ENCODE assay signal across 1 cellular context in the genomic region with DNA sequence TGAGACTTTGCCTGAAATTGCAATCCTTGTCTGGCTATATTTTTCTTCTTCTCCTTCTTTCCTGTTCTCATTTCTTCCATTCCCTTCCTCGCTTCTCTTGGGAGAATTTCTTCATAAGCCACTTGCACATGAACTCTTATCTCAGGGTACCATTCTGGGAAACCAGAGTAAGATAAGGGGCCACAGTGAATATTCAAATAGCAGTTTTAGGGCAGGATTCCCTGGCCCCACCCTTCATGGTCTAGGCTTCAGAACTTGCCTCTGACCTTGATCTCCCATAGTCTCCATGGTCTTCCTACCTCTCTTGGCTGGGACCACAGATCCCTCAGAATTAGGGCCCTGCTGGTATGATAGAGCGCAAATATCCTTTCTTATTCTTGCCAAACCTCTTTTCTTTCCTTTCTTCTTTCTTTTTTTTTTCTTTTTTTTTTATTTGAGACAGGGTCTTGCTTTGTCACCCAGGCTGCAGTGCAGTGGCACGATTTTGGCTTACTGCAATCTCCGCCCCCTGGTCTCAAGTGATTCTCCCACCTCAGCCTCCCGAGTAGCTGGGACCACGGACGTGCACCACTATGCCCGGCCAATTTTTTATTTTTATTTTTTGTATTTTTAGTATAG.
TF ChIP-seq lines count a peak whose summit lies in the region.

No MANE protein-coding gene starts in this region.

TF ChIP-seq in K562, 482 proteins besides CTCF, POLR2A, EP300 and RAD21 (continued from another document and continues in another):
- TF ChIP-seq ELK3 (CRISPR knock-in tag; IDR thresholded peaks at IDR 0.05) (no peak), BMI1 (IDR thresholded peaks at IDR 0.05; ENCODE audit: low read length) (no peak), ZBTB7A (IDR thresholded peaks at IDR 0.05; ENCODE audit: borderline replicate concordance, control insufficient read depth, low read depth, low read length) (no peak), CHD2 (IDR thresholded peaks at IDR 0.05; ENCODE audit: low read depth, low read length) (no peak), ZKSCAN3 (CRISPR knock-in tag; IDR thresholded peaks at IDR 0.05) (no peak), EGR1 (conservative IDR thresholded peaks at IDR 0.05) (no peak), CEBPZ (IDR thresholded peaks at IDR 0.05; ENCODE audit: borderline replicate concordance, low read depth, low read length) (no peak), ZNF316 (IDR thresholded peaks at IDR 0.05) (no peak), SNAPC5 (CRISPR knock-in tag; IDR thresholded peaks at IDR 0.05) (no peak), ATF7 (IDR thresholded peaks at IDR 0.05) (0 out of 2 replicates have a peak, but pooled peaks have one; percentile 27), POLR2G (IDR thresholded peaks at IDR 0.05; ENCODE audit: low read depth, low read length) (no peak), DIDO1 (tag; IDR thresholded peaks at IDR 0.05; ENCODE audit: low read depth) (no peak), HNRNPH1 (optimal IDR thresholded peaks at IDR 0.05; ENCODE audit: low read depth, low read length) (no peak), ESRRB (CRISPR knock-in tag; IDR thresholded peaks at IDR 0.05; ENCODE audit: borderline replicate concordance) (no peak), GTF2F1 (IDR thresholded peaks at IDR 0.05; ENCODE audit: low read depth, low read length) (no peak), PCBP2 (IDR thresholded peaks at IDR 0.05; ENCODE audit: low read depth, low read length, poor library complexity, severe bottlenecking) (no peak), TOE1 (IDR thresholded peaks at IDR 0.05; ENCODE audit: borderline replicate concordance) (peak; percentile 70; the same call in 1 of the 2 replicates), TOE1 (CRISPR knock-in tag; IDR thresholded peaks at IDR 0.05; ENCODE audit: borderline replicate concordance, low read depth) (no peak), ZNF444 (CRISPR knock-in tag; IDR thresholded peaks at IDR 0.05) (0 out of 2 replicates have a peak, but pooled peaks have one; percentile 19), MTF1 (CRISPR knock-in tag; IDR thresholded peaks at IDR 0.05; ENCODE audit: borderline replicate concordance) (no peak), TRIM28 (IDR thresholded peaks at IDR 0.05) (0 out of 2 replicates have a peak, but pooled peaks have one; percentile 45), ZNF134 (CRISPR knock-in tag; conservative IDR thresholded peaks at IDR 0.05) (no peak), ELF4 (CRISPR knock-in tag; IDR thresholded peaks at IDR 0.05) (peak; percentile 57; the same call in 1 of the 2 replicates), SMARCE1 (IDR thresholded peaks at IDR 0.05) (peak; percentile 97), FOXP1 (CRISPR knock-in tag; IDR thresholded peaks at IDR 0.05) (no peak), SP1 (CRISPR knock-in tag; IDR thresholded peaks at IDR 0.05) (no peak), CREM (IDR thresholded peaks at IDR 0.05; ENCODE audit: low read depth) (0 out of 2 replicates have a peak, but pooled peaks have one; percentile 27), EWSR1 (IDR thresholded peaks at IDR 0.05; ENCODE audit: borderline replicate concordance, low read depth, partially characterized antibody) (no peak), ASH1L (IDR thresholded peaks at IDR 0.05; ENCODE audit: borderline replicate concordance, low read depth, partially characterized antibody) (no peak), SIRT6 (IDR thresholded peaks at IDR 0.05; ENCODE audit: low read depth, low read length) (no peak), FOSL1 (tag; conservative IDR thresholded peaks at IDR 0.05) (no peak; the same call in 1 of the 2 replicates), NCOA1 (IDR thresholded peaks at IDR 0.05; ENCODE audit: low read depth) (peak; percentile 14), MYC (IDR thresholded peaks at IDR 0.05; ENCODE audit: low read depth, low read length) (peak; percentile 58; the same call in 1 of the 2 replicates), MYC (CRISPR knock-in tag; IDR thresholded peaks at IDR 0.05; ENCODE audit: borderline replicate concordance, low read depth) (no peak), BCL6 (CRISPR knock-in tag; IDR thresholded peaks at IDR 0.05) (no peak), HNRNPLL (IDR thresholded peaks at IDR 0.05; ENCODE audit: low read depth, low read length, poor library complexity, severe bottlenecking) (no peak), MCM3 (IDR thresholded peaks at IDR 0.05) (no peak), AFF1 (IDR thresholded peaks at IDR 0.05; ENCODE audit: low read depth in 1 of 2, partially characterized antibody in 2 of 2) (peak; percentile 46 to 91), SMARCA5 (IDR thresholded peaks at IDR 0.05) (no peak), GTF2A2 (tag; IDR thresholded peaks at IDR 0.05) (no peak), RUNX1 (IDR thresholded peaks at IDR 0.05; ENCODE audit: low read depth) (no peak), PHF8 (IDR thresholded peaks at IDR 0.05; ENCODE audit: borderline replicate concordance, low read length) (no peak)
- TF ChIP-seq, protein P1, sequence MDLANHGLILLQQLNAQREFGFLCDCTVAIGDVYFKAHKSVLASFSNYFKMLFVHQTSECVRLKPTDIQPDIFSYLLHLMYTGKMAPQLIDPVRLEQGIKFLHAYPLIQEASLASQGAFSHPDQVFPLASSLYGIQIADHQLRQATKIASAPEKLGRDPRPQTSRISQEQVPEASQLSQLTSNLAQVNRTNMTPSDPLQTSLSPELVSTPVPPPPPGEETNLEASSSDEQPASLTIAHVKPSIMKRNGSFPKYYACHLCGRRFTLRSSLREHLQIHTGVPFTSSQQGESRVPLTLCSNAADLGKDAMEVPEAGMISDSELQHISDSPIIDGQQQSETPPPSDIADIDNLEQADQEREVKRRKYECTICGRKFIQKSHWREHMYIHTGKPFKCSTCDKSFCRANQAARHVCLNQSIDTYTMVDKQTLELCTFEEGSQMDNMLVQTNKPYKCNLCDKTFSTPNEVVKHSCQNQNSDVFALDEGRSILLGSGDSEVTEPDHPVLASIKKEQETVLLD (IDR thresholded peaks at IDR 0.05) = peak; percentile 61; the same call in 1 of the 2 replicates
- TF ChIP-seq, protein P2, sequence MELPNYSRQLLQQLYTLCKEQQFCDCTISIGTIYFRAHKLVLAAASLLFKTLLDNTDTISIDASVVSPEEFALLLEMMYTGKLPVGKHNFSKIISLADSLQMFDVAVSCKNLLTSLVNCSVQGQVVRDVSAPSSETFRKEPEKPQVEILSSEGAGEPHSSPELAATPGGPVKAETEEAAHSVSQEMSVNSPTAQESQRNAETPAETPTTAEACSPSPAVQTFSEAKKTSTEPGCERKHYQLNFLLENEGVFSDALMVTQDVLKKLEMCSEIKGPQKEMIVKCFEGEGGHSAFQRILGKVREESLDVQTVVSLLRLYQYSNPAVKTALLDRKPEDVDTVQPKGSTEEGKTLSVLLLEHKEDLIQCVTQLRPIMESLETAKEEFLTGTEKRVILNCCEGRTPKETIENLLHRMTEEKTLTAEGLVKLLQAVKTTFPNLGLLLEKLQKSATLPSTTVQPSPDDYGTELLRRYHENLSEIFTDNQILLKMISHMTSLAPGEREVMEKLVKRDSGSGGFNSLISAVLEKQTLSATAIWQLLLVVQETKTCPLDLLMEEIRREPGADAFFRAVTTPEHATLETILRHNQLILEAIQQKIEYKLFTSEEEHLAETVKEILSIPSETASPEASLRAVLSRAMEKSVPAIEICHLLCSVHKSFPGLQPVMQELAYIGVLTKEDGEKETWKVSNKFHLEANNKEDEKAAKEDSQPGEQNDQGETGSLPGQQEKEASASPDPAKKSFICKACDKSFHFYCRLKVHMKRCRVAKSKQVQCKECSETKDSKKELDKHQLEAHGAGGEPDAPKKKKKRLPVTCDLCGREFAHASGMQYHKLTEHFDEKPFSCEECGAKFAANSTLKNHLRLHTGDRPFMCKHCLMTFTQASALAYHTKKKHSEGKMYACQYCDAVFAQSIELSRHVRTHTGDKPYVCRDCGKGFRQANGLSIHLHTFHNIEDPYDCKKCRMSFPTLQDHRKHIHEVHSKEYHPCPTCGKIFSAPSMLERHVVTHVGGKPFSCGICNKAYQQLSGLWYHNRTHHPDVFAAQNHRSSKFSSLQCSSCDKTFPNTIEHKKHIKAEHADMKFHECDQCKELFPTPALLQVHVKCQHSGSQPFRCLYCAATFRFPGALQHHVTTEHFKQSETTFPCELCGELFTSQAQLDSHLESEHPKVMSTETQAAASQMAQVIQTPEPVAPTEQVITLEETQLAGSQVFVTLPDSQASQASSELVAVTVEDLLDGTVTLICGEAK (IDR thresholded peaks at IDR 0.05) = no peak
- TF ChIP-seq, protein P2 (CRISPR knock-in tag; IDR thresholded peaks at IDR 0.05) = no peak
